12 cellular contexts compared by ENCODE assay signal in the genomic region with DNA sequence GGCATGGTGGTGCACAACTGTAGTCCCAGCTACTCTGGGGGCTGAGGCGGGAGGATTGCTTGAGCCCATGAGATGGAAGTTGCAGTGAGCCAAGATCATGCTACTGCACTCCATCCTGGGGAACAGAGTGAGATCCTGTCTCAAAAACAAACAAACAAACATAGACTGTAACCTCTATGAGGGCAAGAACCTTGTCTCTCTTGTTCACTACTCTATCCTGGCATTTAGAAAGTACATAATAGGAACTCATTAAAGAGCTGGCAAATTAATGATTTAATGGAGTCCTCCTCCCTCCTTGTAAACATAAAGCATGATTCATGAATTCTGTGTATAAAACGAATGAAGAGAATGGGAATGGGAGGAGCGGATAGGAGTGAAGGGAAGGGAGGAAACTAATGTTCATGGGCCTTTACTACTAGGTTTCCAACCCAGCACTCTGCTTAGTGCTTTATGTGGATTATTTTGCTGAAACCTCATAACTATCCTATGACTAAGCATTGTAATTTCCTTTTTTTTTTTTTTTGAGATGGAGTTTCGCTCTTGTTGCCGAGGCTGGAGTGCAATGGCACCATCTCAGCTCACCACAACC. TPM values are rescaled to one million over a fixed set of nuclear protein-coding genes. Genes with fewer than 3 reads are reported as not detected.
DNase-seq lines count a peak whose midpoint lies in the region; ATAC-seq and TF ChIP-seq lines count a peak whose summit lies in the region.
"Had no signal": no experiment of that assay in that cellular context is flagged by ENCODE, and none has a peak within 500 bp of the region (broad histone marks: within the 10 kb centered on the region; RNA-seq: fewer than 3 reads in every experiment).

No MANE protein-coding gene starts in this region.

- no peaks in the 10 kb centered on the region for H3K9me3 ChIP-seq in esophagus squamous epithelium
- H3K9me3 ChIP-seq in ovary, result no peaks in the 10 kb centered on the region

- peak overlapping the region; percentile 10 to 92 (median 83) for H3K27ac ChIP-seq in esophagus squamous epithelium
- peak overlapping the region in 1 of 2 donors; percentile 33 for H3K27ac ChIP-seq in ovary

- TF ChIP-seq CTCF in esophagus squamous epithelium (IDR thresholded peaks at IDR 0.05), result no peak
- TF ChIP-seq CTCF in ovary (IDR thresholded peaks at IDR 0.05), result no peak
- no peak for TF ChIP-seq CTCF in GM10266 (IDR thresholded peaks at IDR 0.05; ENCODE audit: control insufficient read depth, insufficient read depth, low read depth, missing control alignments)

- TF ChIP-seq EP300 in ovary (IDR thresholded peaks at IDR 0.05), result no peak

- 37 to 50% methylated on average over 5 of the region's 5 CpGs for WGBS in esophagus squamous epithelium, 2 donors
- 34 to 50% (median 48%) methylated on average over 5 of the region's 5 CpGs for WGBS in ovary, 3 donors

- TF ChIP-seq POLR2A in esophagus squamous epithelium (IDR thresholded peaks at IDR 0.05) (no peak), ovary (IDR thresholded peaks at IDR 0.05) (no peak)

- H3K27me3 ChIP-seq in esophagus squamous epithelium (no peaks in the 10 kb centered on the region), ovary (no peaks in the 10 kb centered on the region)

- peak overlapping the region in 1 of 4 donors; percentile 28 for H3K4me3 ChIP-seq in esophagus squamous epithelium
- peak overlapping the region; percentile 8 for H3K4me3 ChIP-seq in ovary

- no peak for ATAC-seq in GM21423 (IDR thresholded peaks at IDR 0.05; ENCODE audit: unreplicated experiment)
- ATAC-seq: CD8-positive, alpha-beta T cell had no signal

- intact Hi-C loops in esophagus squamous epithelium (cut with DNase I), result no loop called here
- intact Hi-C loops in ovary (cut with DNase I), result no loop called here

- peak; percentile 61 for DNase-seq in COLO829 (ENCODE audit: low spot score)
- DNase-seq in RPMI7951 (ENCODE audit: low read depth), result peak; percentile 75
- no peak for DNase-seq in esophagus squamous epithelium (lab: John Stamatoyannopoulos, UW)
- no peak for DNase-seq in ovary
- DNase-seq in activated CD4-positive, CD25-positive, alpha-beta regulatory T cell (lab: John Stamatoyannopoulos, UW), result no peak
- DNase-seq in GM10266 (ENCODE audit: extremely low spot score), result no peak
- DNase-seq in medulla oblongata (ENCODE audit: extremely low spot score), result no peak
- DNase-seq: anterior cingulate cortex; CD8-positive, alpha-beta T cell; NCI-H2029 treated with DMSO at 0.1 percent for 48 hours; occipital lobe had no signal

- peaks cover 0 to 63% (median 0%) of the 10 kb centered on the region in 3 donors for H3K4me1 ChIP-seq in esophagus squamous epithelium
- peaks cover 17% of the 10 kb centered on the region for H3K4me1 ChIP-seq in ovary (ENCODE audit: insufficient read depth)

- no peaks in the 10 kb centered on the region for H3K36me3 ChIP-seq in esophagus squamous epithelium
- H3K36me3 ChIP-seq in ovary, result no peaks in the 10 kb centered on the region

RNA-seq across cellular contexts. Expression of gene LMOD1, which starts 8.6 kb away (rescaled TPM):
- total RNA-seq in RPMI7951 (2014; rRNA removed; shearing (Covaris generic)), result 0.49 and 0.60 TPM in 2 replicates
- total RNA-seq in esophagus squamous epithelium (100 to 1,000 TPM in 1 of 4 donors, 10 to 100 TPM in 2, 1 to 10 TPM in 1; 8.3 to 157 (median 38.6) TPM), ovary (100 to 1,000 TPM in 2 of 7 donors, 10 to 100 TPM in 5; 25.6 to 155 (median 67.2) TPM)
- 100 to 1,000 TPM in 1 of 2 donors, 10 to 100 TPM in 1; 94.6 to 255 TPM for polyA plus RNA-seq in ovary
- total RNA-seq: CD8-positive, alpha-beta T cell had no signal

RNA-seq across cellular contexts. Expression of gene TIMM17A, which starts 17.6 kb away (rescaled TPM):
- total RNA-seq in RPMI7951 (2014; rRNA removed; shearing (Covaris generic)), result 64.5 and 74.3 TPM in 2 replicates
- 10 to 100 TPM; 18.7 to 44.6 (median 34.6) TPM for total RNA-seq in esophagus squamous epithelium
- total RNA-seq in ovary, result 10 to 100 TPM; 19.9 to 38.1 (median 29.7) TPM
- polyA plus RNA-seq in ovary, result 10 to 100 TPM; 23.2 to 31.5 TPM

RNA-seq across cellular contexts. Expression of gene RNPEP, which starts 44.7 kb away (rescaled TPM):
- total RNA-seq in RPMI7951 (2014; rRNA removed; shearing (Covaris generic)), result 46.6 and 55.4 TPM in 2 replicates
- total RNA-seq in esophagus squamous epithelium (100 to 1,000 TPM in 1 of 4 donors, 10 to 100 TPM in 3; 44.6 to 129 (median 72.2) TPM), ovary (10 to 100 TPM; 37.5 to 76.2 (median 43.9) TPM)
- 10 to 100 TPM; 32.4 to 49.5 TPM for polyA plus RNA-seq in ovary

RNA-seq across cellular contexts. Expression of gene SHISA4, which starts 49.0 kb away (rescaled TPM):
- 22.3 and 30.4 TPM in 2 replicates for total RNA-seq in RPMI7951 (2014; rRNA removed; shearing (Covaris generic))
- total RNA-seq in esophagus squamous epithelium (10 to 100 TPM in 1 of 4 donors, 1 to 10 TPM in 3; 3.3 to 12.3 (median 5.6) TPM), ovary (10 to 100 TPM; 16.8 to 37.9 (median 26.4) TPM)
- polyA plus RNA-seq in ovary, result 10 to 100 TPM; 11.3 to 29.9 TPM
- total RNA-seq: CD8-positive, alpha-beta T cell had no signal

Comparison
In these comparisons a context has a peak if more than half of its experiments do, and no peak if none do; other contexts are left out.
1. DNase-seq: peak in COLO829 (single experiment) and RPMI7951 (single experiment); none in esophagus squamous epithelium (single experiment), ovary (0 of 5), activated CD4-positive, CD25-positive, alpha-beta regulatory T cell (0 of 4), GM10266 (single experiment) and medulla oblongata (single experiment).